In the genomic region with DNA sequence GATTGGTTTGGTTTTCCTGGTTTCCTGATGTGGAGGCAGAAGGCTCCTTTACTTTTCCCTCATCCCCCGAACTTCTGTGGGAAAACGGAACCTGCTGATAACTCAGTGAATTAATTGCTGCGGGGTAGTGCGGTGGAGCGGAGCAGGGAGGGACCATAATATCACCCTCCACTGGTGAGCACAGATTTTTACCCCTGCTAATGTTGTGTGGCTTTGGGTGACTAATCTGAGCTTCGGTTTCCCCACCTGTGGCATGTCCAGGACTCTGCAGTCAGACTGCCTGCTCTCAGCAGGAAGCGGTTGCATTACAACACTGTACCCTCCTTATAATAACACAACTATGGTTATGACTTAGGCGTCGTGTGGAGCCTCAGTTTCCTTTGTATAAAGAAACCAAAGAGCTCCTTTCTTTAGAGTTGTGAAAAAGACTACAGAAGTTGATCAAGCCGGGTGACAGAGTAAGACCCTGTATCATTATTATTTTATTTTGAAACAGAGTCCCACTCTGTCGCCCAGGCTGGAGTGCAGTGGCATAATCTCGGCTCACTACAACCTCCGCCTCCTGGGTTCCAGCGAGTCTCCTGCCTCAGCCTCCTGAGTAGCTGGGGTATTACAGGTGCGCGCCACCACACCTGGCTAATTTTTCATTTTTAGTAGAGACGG, we compare ENCODE assay signal across 8 cellular contexts. TPM values are rescaled to one million over a fixed set of nuclear protein-coding genes. Genes with fewer than 3 reads are reported as not detected.
DNase-seq lines count a peak whose midpoint lies in the region; ATAC-seq and TF ChIP-seq lines count a peak whose summit lies in the region.

No MANE protein-coding gene starts in this region.

- peaks cover 9% of the 10 kb centered on the region; the same call in 1 of the 2 replicates for H3K36me3 ChIP-seq in HUES48 (ENCODE audit: control insufficient read depth, insufficient read depth, low read length)

- no peaks in the 10 kb centered on the region for H3K9me3 Mint-ChIP-seq in CD4-positive, alpha-beta T cell

- CTCF ChIA-PET in CD4-positive, alpha-beta T cell (lab: Charles Lee): interaction anchor here (0.7 to 3.3 kb wide), 6 partner anchors 10 to 121 kb away, joined by 3 to 52 read pairs (median 4); no protein-coding TSS in a partner anchor

- peaks cover 5% of the 10 kb centered on the region for H3K36me3 Mint-ChIP-seq in CD4-positive, alpha-beta T cell (ENCODE audit: low read depth)

- no peak overlapping the region for H3K4me3 ChIP-seq in HUES48 (ENCODE audit: low read depth, low read length)

- H3K27ac ChIP-seq in CD4-positive, alpha-beta T cell (ENCODE audit: low read depth, low read length): no peak overlapping the region
- H3K27ac ChIP-seq in HUES48 (ENCODE audit: low read depth, low read length): peak overlapping the region; percentile 54

- no peak overlapping the region for H3K9ac ChIP-seq in HUES48 (ENCODE audit: low read depth, low read length)

- H3K4me3 Mint-ChIP-seq in CD4-positive, alpha-beta T cell: peak overlapping the region; percentile 83

- peak in 4 of 10 experiments; percentile 9 to 31 (median 28) for DNase-seq in CD4-positive, alpha-beta T cell
- DNase-seq in activated CD4-positive, CD25-positive, alpha-beta regulatory T cell treated with anti-CD3 and anti-CD28 coated beads, Interleukin-2, amount 50 U/mL, for 72 hours: peak; percentile 34
- peak; percentile 66 for DNase-seq in fibroblast of gingiva (ENCODE audit: low read depth)
- DNase-seq in stimulated activated CD4-positive, alpha-beta T cell treated with anti-CD3 and anti-CD28 coated beads, Interleukin-4, amount 100 ng/mL, for 4 hours: peak; percentile 10 to 26
- no peak for DNase-seq in COLO829 (ENCODE audit: low spot score)
- no peak for DNase-seq in left colon

- intact Hi-C loops in CD4-positive, alpha-beta T cell (cut with DNase I, micrococcal nuclease): no loop called here
- intact Hi-C loops in left colon (cut with DNase I, micrococcal nuclease): no loop called here

- H3K4me1 Mint-ChIP-seq in CD4-positive, alpha-beta T cell (ENCODE audit: low read depth): peaks cover 25% of the 10 kb centered on the region

- POLR2A ChIA-PET in CD4-positive, alpha-beta T cell (lab: Charles Lee): interaction anchor here (2.7 kb wide), 1 partner anchor 10 kb away, joined by 11 read pairs; no protein-coding TSS in a partner anchor

- H3K27ac Mint-ChIP-seq in CD4-positive, alpha-beta T cell: peak overlapping the region; percentile 7

- no peak for TF ChIP-seq CTCF in CD4-positive, alpha-beta T cell (IDR thresholded peaks at IDR 0.05)

- peaks cover 49% of the 10 kb centered on the region for H3K27me3 Mint-ChIP-seq in CD4-positive, alpha-beta T cell

- no peaks in the 10 kb centered on the region for H3K9me3 ChIP-seq in CD4-positive, alpha-beta T cell (ENCODE audit: control insufficient read depth, low read length)
- H3K9me3 ChIP-seq in HUES48 (ENCODE audit: control insufficient read depth, insufficient read depth, low read length): no peaks in the 10 kb centered on the region

- peak; percentile 30 for ATAC-seq in CD4-positive, alpha-beta T cell (ENCODE audit: poor library complexity)
- ATAC-seq in GM19452 (IDR thresholded peaks at IDR 0.05; ENCODE audit: unreplicated experiment): peak; percentile 58
- ATAC-seq in left colon: no peak

- peaks cover 33% of the 10 kb centered on the region for H3K27me3 ChIP-seq in CD4-positive, alpha-beta T cell (ENCODE audit: control insufficient read depth, insufficient read depth, low read length)
- H3K27me3 ChIP-seq in HUES48 (ENCODE audit: control insufficient read depth, insufficient read depth, low read length): no peaks in the 10 kb centered on the region

- H3K4me1 ChIP-seq in HUES48 (ENCODE audit: control insufficient read depth, insufficient read depth, low read length): peaks cover 23% of the 10 kb centered on the region

RNA-seq across cellular contexts. Expression of gene ID1, which starts 2.2 kb away (rescaled TPM):
- 10 to 100 TPM; 22.8 to 24.2 TPM for total RNA-seq in CD4-positive, alpha-beta T cell
- total RNA-seq in left colon: 100 to 1,000 TPM; 298 to 363 TPM

RNA-seq across cellular contexts. Expression of gene COX4I2, which starts 34.8 kb away (rescaled TPM):
- not detected for total RNA-seq in CD4-positive, alpha-beta T cell
- total RNA-seq in left colon: under 1 TPM in 1 of 2 donors, not detected in 1; 0.67 TPM

Comparison
In these comparisons a context has a peak if more than half of its experiments do, and no peak if none do; other contexts are left out.
1. DNase-seq: peak in activated CD4-positive, CD25-positive, alpha-beta regulatory T cell treated with anti-CD3 and anti-CD28 coated beads, Interleukin-2, amount 50 U/mL, for 72 hours (single experiment), fibroblast of gingiva (single experiment) and stimulated activated CD4-positive, alpha-beta T cell treated with anti-CD3 and anti-CD28 coated beads, Interleukin-4, amount 100 ng/mL, for 4 hours (2 of 2); none in COLO829 (single experiment) and left colon (0 of 2).
2. RNA of gene ID1, which starts 2.2 kb away (total RNA-seq): 298 to 363 TPM in left colon; 22.8 to 24.2 TPM in CD4-positive, alpha-beta T cell; every median in the first group is over 10 times any median in the second.